Comparison of ENCODE assay signal across 1 cellular context in the genomic region with DNA sequence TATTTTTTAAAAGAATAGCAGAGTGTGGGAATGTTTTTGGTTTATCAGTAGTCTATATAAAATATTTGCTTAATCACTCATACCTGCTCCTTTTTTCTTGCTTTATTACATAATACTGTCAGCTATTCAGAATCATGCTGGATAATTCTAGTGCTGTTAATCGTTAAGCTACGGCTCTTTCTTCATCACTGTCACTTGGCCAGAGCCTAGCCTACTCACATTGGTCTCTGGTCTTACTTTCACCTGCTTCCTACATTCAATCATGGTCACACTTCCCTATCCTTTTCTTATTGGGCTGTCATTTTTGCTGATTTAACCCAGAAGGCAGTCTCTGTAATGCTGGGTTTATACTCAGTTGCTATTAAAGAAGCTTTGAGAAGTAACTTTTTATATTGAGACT.
TF ChIP-seq lines count a peak whose summit lies in the region.

No MANE protein-coding gene starts in this region.

TF ChIP-seq in GM12878, 131 proteins besides CTCF, POLR2A, EP300 and RAD21:
- TF ChIP-seq, protein P1, sequence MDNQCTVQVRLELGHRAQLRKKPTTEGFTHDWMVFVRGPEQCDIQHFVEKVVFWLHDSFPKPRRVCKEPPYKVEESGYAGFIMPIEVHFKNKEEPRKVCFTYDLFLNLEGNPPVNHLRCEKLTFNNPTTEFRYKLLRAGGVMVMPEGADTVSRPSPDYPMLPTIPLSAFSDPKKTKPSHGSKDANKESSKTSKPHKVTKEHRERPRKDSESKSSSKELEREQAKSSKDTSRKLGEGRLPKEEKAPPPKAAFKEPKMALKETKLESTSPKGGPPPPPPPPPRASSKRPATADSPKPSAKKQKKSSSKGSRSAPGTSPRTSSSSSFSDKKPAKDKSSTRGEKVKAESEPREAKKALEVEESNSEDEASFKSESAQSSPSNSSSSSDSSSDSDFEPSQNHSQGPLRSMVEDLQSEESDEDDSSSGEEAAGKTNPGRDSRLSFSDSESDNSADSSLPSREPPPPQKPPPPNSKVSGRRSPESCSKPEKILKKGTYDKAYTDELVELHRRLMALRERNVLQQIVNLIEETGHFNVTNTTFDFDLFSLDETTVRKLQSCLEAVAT (IDR thresholded peaks at IDR 0.05) = 0 out of 2 replicates have a peak, but pooled peaks have one; percentile 29
- no peak for TF ChIP-seq HDAC6 (IDR thresholded peaks at IDR 0.05; ENCODE audit: unreplicated experiment)
